ENCODE assay signal across 27 cellular contexts in genomic region chr4:154328030-154328429, GRCh38.
"Had no signal": no experiment of that assay in that cellular context is flagged by ENCODE, and none has a peak within 500 bp of the region (broad histone marks: within the 10 kb centered on the region; RNA-seq: fewer than 3 reads in every experiment).

No MANE protein-coding gene starts in this region.

- H3K36me3 ChIP-seq: colonic mucosa, esophagus muscularis mucosa, esophagus squamous epithelium, gastrocnemius medialis, gastroesophageal sphincter, heart left ventricle, heart right ventricle had no signal

- H3K4me1 ChIP-seq: colonic mucosa, foreskin keratinocyte, gastrocnemius medialis had no signal

- FAIRE-seq: colon, endometrium, endothelial cell of umbilical vein had no signal

- ATAC-seq: effector memory CD8-positive, alpha-beta T cell; esophagus mucosa; foreskin keratinocyte; gastrocnemius medialis; gastroesophageal sphincter; heart left ventricle; heart right ventricle had no signal

- DNase-seq: colonic mucosa; cortex of kidney; dermis blood vessel endothelial cell; dorsolateral prefrontal cortex; effector CD4-positive, alpha-beta T cell; effector CD8-positive, alpha-beta T cell; effector memory CD4-positive, alpha-beta T cell; effector memory CD8-positive, alpha-beta T cell; endodermal cell; erythroblast; esophagus squamous epithelium; foreskin fibroblast; foreskin keratinocyte; foreskin melanocyte; gastrocnemius medialis; glutamatergic neuron; head of caudate nucleus; heart left ventricle; heart right ventricle had no signal

- H3K4me3 ChIP-seq: colonic mucosa, coronary artery, dorsolateral prefrontal cortex, esophagus muscularis mucosa, esophagus squamous epithelium, gastrocnemius medialis, gastroesophageal sphincter, heart left ventricle, heart right ventricle had no signal

- H3K9me3 ChIP-seq: colonic mucosa, esophagus muscularis mucosa, esophagus squamous epithelium, gastrocnemius medialis, gastroesophageal sphincter had no signal

- H3K27ac ChIP-seq: colonic mucosa, coronary artery, dorsolateral prefrontal cortex, epithelial cell of prostate, esophagus muscularis mucosa, esophagus squamous epithelium, foreskin keratinocyte, gastrocnemius medialis, gastroesophageal sphincter, heart left ventricle, heart right ventricle had no signal
